In genomic region chr3:194936091-194936490, GRCh38 we compare ENCODE assay signal across 28 cellular contexts.
"Had no signal": no experiment of that assay in that cellular context is flagged by ENCODE, and none has a peak within 500 bp of the region (broad histone marks: within the 10 kb centered on the region; RNA-seq: fewer than 3 reads in every experiment).

No MANE protein-coding gene starts in this region.

- H3K9me3 Mint-ChIP-seq: natural killer cell; stimulated activated effector memory CD8-positive, alpha-beta T cell treated with anti-CD3 and anti-CD28 coated beads, Interleukin-12 subunit alpha, Interleukin-12 subunit beta, amount 100 ng/mL, for 72 hours; stimulated activated naive B cell treated with anti-CD40 and anti-IgM and Interleukin-4, amounts not matched to agents 10 μg/mL and 1 μg/mL and 100 μg/mL, for 72 hours; stimulated activated naive CD8-positive, alpha-beta T cell treated with anti-CD3 and anti-CD28 coated beads, Interleukin-15, Interleukin-2, amounts not matched to agents 100 ng/mL and 50 ng/mL, for 24 hours had no signal

- H3K9ac ChIP-seq: neural progenitor cell, parathyroid adenoma had no signal

- H3K4me3 Mint-ChIP-seq: natural killer cell; nephron; neural progenitor cell; stimulated activated effector memory CD8-positive, alpha-beta T cell treated with anti-CD3 and anti-CD28 coated beads, Interleukin-12 subunit alpha, Interleukin-12 subunit beta, amount 100 ng/mL, for 72 hours; stimulated activated naive B cell treated with anti-CD40 and anti-IgM and Interleukin-4, amounts not matched to agents 10 μg/mL and 1 μg/mL and 100 μg/mL, for 72 hours; stimulated activated naive CD8-positive, alpha-beta T cell treated with anti-CD3 and anti-CD28 coated beads, Interleukin-15, Interleukin-2, amounts not matched to agents 100 ng/mL and 50 ng/mL, for 24 hours had no signal

- DNase-seq: natural killer cell; occipital lobe; ovary; posterior cingulate gyrus; psoas muscle; right cardiac atrium; right lobe of liver; sigmoid colon; small intestine; stimulated activated CD4-positive, alpha-beta T cell treated with anti-CD3 and anti-CD28 coated beads, Interleukin-15, amount 100 ng/mL, for 24 hours; stimulated activated CD4-positive, alpha-beta T cell treated with anti-CD3 and anti-CD28 coated beads, Interleukin-2, amount 100 ng/mL, for 24 hours; stimulated activated CD4-positive, alpha-beta T cell treated with anti-CD3 and anti-CD28 coated beads, Interleukin-2, amount 100 ng/mL, for 48 hours; stimulated activated CD4-positive, alpha-beta T cell treated with anti-CD3 and anti-CD28 coated beads, Interleukin-4, amount 100 ng/mL, for 24 hours; stimulated activated naive B cell treated with anti-CD40 and anti-IgM and Interleukin-4, amounts not matched to agents 10 μg/mL and 1 μg/mL and 100 μg/mL, for 72 hours; stimulated activated naive CD4-positive, alpha-beta T cell treated with Interleukin-2 at 50 U/mL for 16 hours; stomach; thyroid gland; trophoblast cell; upper lobe of right lung; uterus had no signal

- H3K4me1 Mint-ChIP-seq: natural killer cell; stimulated activated effector memory CD8-positive, alpha-beta T cell treated with anti-CD3 and anti-CD28 coated beads, Interleukin-12 subunit alpha, Interleukin-12 subunit beta, amount 100 ng/mL, for 72 hours had no signal

- H3K4me1 ChIP-seq: neural progenitor cell, right lobe of liver, uterus had no signal

- H3K27ac ChIP-seq: neural progenitor cell, ovary, psoas muscle, right lobe of liver, sigmoid colon, stomach, thoracic aorta, thyroid gland, tibial nerve, upper lobe of right lung, uterus had no signal

- H3K36me3 Mint-ChIP-seq: natural killer cell; neural progenitor cell; stimulated activated effector memory CD8-positive, alpha-beta T cell treated with anti-CD3 and anti-CD28 coated beads, Interleukin-12 subunit alpha, Interleukin-12 subunit beta, amount 100 ng/mL, for 72 hours; stimulated activated naive B cell treated with anti-CD40 and anti-IgM and Interleukin-4, amounts not matched to agents 10 μg/mL and 1 μg/mL and 100 μg/mL, for 72 hours had no signal

- H3K27ac Mint-ChIP-seq: natural killer cell; nephron; neural progenitor cell; progenitor cell of endocrine pancreas; stimulated activated effector memory CD8-positive, alpha-beta T cell treated with anti-CD3 and anti-CD28 coated beads, Interleukin-12 subunit alpha, Interleukin-12 subunit beta, amount 100 ng/mL, for 72 hours; stimulated activated naive B cell treated with anti-CD40 and anti-IgM and Interleukin-4, amounts not matched to agents 10 μg/mL and 1 μg/mL and 100 μg/mL, for 72 hours; stimulated activated naive CD8-positive, alpha-beta T cell treated with anti-CD3 and anti-CD28 coated beads, Interleukin-15, Interleukin-2, amounts not matched to agents 100 ng/mL and 50 ng/mL, for 24 hours had no signal

- H3K27me3 ChIP-seq: neural progenitor cell, ovary, right lobe of liver, sigmoid colon, stomach, thyroid gland, tibial nerve, upper lobe of right lung, uterus had no signal

- H3K4me3 ChIP-seq: neural progenitor cell, ovary, psoas muscle, right lobe of liver, sigmoid colon, stomach, thoracic aorta, thyroid gland, tibial nerve, upper lobe of right lung, uterus had no signal

- H3K9me3 ChIP-seq: ovary, psoas muscle, right lobe of liver, thoracic aorta, thyroid gland, tibial nerve, upper lobe of right lung, uterus had no signal

- FAIRE-seq: small intestine had no signal

- H3K36me3 ChIP-seq: neural progenitor cell, ovary, right lobe of liver, sigmoid colon, stomach, thoracic aorta, thyroid gland, tibial nerve, upper lobe of right lung, uterus had no signal

- ATAC-seq: natural killer cell; psoas muscle; right cardiac atrium; right lobe of liver; stimulated activated effector memory CD8-positive, alpha-beta T cell treated with anti-CD3 and anti-CD28 coated beads, Interleukin-12 subunit alpha, Interleukin-12 subunit beta, amount 100 ng/mL, for 72 hours; stimulated activated naive B cell treated with anti-CD40 and anti-IgM and Interleukin-4, amounts not matched to agents 10 μg/mL and 1 μg/mL and 100 μg/mL, for 72 hours; upper lobe of right lung had no signal
